Comparison of ENCODE assay signal across 13 cellular contexts in genomic region chr10:124697443-124697836, GRCh38. TPM values are rescaled to one million over a fixed set of nuclear protein-coding genes. Genes with fewer than 3 reads are reported as not detected.
DNase-seq lines count a peak whose midpoint lies in the region; ATAC-seq and TF ChIP-seq lines count a peak whose summit lies in the region.
"Had no signal": no experiment of that assay in that cellular context is flagged by ENCODE, and none has a peak within 500 bp of the region (broad histone marks: within the 10 kb centered on the region; RNA-seq: fewer than 3 reads in every experiment).

No MANE protein-coding gene starts in this region.

- H3K9me3 ChIP-seq in left ventricle myocardium inferior (replicated peaks), result no peaks in the 10 kb centered on the region
- H3K9me3 ChIP-seq: breast epithelium, ovary, SJSA1 had no signal

- H3K4me3 ChIP-seq in left ventricle myocardium inferior, result no peak overlapping the region
- H3K4me3 ChIP-seq: breast epithelium, ovary, SJSA1 had no signal

- H3K27me3 Mint-ChIP-seq in T-helper 1 cell treated with Interleukin-12 subunit alpha and Interleukin-12 subunit beta and Interleukin-4 antibody, amounts not matched to agents 30 μg/mL and 1 μg/mL, for 36 hours (ENCODE audit: low read depth), result no peaks in the 10 kb centered on the region
- no peaks in the 10 kb centered on the region for H3K27me3 Mint-ChIP-seq in T-cell
- H3K27me3 Mint-ChIP-seq in stimulated activated naive CD8-positive, alpha-beta T cell treated with anti-CD3 and anti-CD28 coated beads, Interleukin-15, amount 100 ng/mL, for 72 hours, result no peaks in the 10 kb centered on the region

- DNase-seq in T-helper 1 cell, result no peak
- no peak for DNase-seq in T-cell
- DNase-seq in left ventricle myocardium inferior, result no peak
- no peak for DNase-seq in stimulated activated naive CD8-positive, alpha-beta T cell treated with anti-CD3 and anti-CD28 coated beads, Interleukin-15, amount 100 ng/mL, for 72 hours
- DNase-seq in mucosa of gallbladder (ENCODE audit: low spot score), result no peak
- DNase-seq in putamen (ENCODE audit: low spot score), result no peak
- DNase-seq in NOMO-1 (lab: John Stamatoyannopoulos, UW; ENCODE audit: unreplicated experiment in 2 of 2), result no peak
- DNase-seq: DMS79 treated with DMSO at 0.1 percent for 48 hours had no signal

- POLR2A ChIA-PET in T-cell (lab: Charles Lee), result interaction anchor here (1.0 to 1.3 kb wide), 3 partner anchors 10 to 21 kb away, joined by 3 to 4 read pairs (median 3); no protein-coding TSS in a partner anchor

- intact Hi-C loops in left ventricle myocardium inferior (cut with micrococcal nuclease), result no loop called here

- CTCF ChIA-PET in T-cell (lab: Charles Lee), result interaction anchor here (0.7 to 3.0 kb wide), 11 partner anchors 8 to 157 kb away, joined by 3 to 17 read pairs (median 4); no protein-coding TSS in a partner anchor

- no peak for TF ChIP-seq CTCF in left ventricle myocardium inferior (IDR thresholded peaks at IDR 0.05; ENCODE audit: borderline replicate concordance)

- peaks cover 82% of the 10 kb centered on the region for H3K4me1 Mint-ChIP-seq in T-helper 1 cell treated with Interleukin-12 subunit alpha and Interleukin-12 subunit beta and Interleukin-4 antibody, amounts not matched to agents 30 μg/mL and 1 μg/mL, for 36 hours (ENCODE audit: low read depth)
- H3K4me1 Mint-ChIP-seq in T-cell, result peaks cover 87 to 98% (median 92%) of the 10 kb centered on the region in 3 donors
- peaks cover 91% of the 10 kb centered on the region for H3K4me1 Mint-ChIP-seq in stimulated activated naive CD8-positive, alpha-beta T cell treated with anti-CD3 and anti-CD28 coated beads, Interleukin-15, amount 100 ng/mL, for 72 hours

- peaks cover 100% of the 10 kb centered on the region for H3K4me1 ChIP-seq in left ventricle myocardium inferior
- H3K4me1 ChIP-seq: SJSA1 had no signal

- H3K36me3 ChIP-seq in left ventricle myocardium inferior, result peaks cover 20% of the 10 kb centered on the region
- H3K36me3 ChIP-seq: breast epithelium, ovary had no signal

- H3K27ac Mint-ChIP-seq in T-helper 1 cell treated with Interleukin-12 subunit alpha and Interleukin-12 subunit beta and Interleukin-4 antibody, amounts not matched to agents 30 μg/mL and 1 μg/mL, for 36 hours, result peak overlapping the region; percentile 94
- H3K27ac Mint-ChIP-seq in T-cell, result peak overlapping the region; percentile 99 to 100
- H3K27ac Mint-ChIP-seq in stimulated activated naive CD8-positive, alpha-beta T cell treated with anti-CD3 and anti-CD28 coated beads, Interleukin-15, amount 100 ng/mL, for 72 hours, result peak overlapping the region; percentile 83 to 90

- peak overlapping the region; percentile 92 for H3K27ac ChIP-seq in left ventricle myocardium inferior (replicated peaks)
- H3K27ac ChIP-seq: 22Rv1, SJSA1 had no signal

- peak overlapping the region; percentile 57 for H3K4me3 Mint-ChIP-seq in T-helper 1 cell treated with Interleukin-12 subunit alpha and Interleukin-12 subunit beta and Interleukin-4 antibody, amounts not matched to agents 30 μg/mL and 1 μg/mL, for 36 hours
- H3K4me3 Mint-ChIP-seq in T-cell, result peak overlapping the region; percentile 57 to 80 (median 63)
- H3K4me3 Mint-ChIP-seq in stimulated activated naive CD8-positive, alpha-beta T cell treated with anti-CD3 and anti-CD28 coated beads, Interleukin-15, amount 100 ng/mL, for 72 hours, result peak overlapping the region; percentile 71 to 82

- no peaks in the 10 kb centered on the region for H3K27me3 ChIP-seq in left ventricle myocardium inferior (ENCODE audit: low read depth)
- H3K27me3 ChIP-seq: breast epithelium, ovary, SJSA1 had no signal

- no peaks in the 10 kb centered on the region for H3K9me3 Mint-ChIP-seq in T-helper 1 cell treated with Interleukin-12 subunit alpha and Interleukin-12 subunit beta and Interleukin-4 antibody, amounts not matched to agents 30 μg/mL and 1 μg/mL, for 36 hours
- no peaks in the 10 kb centered on the region for H3K9me3 Mint-ChIP-seq in T-cell
- H3K9me3 Mint-ChIP-seq in stimulated activated naive CD8-positive, alpha-beta T cell treated with anti-CD3 and anti-CD28 coated beads, Interleukin-15, amount 100 ng/mL, for 72 hours, result no peaks in the 10 kb centered on the region

- peaks cover 61% of the 10 kb centered on the region for H3K36me3 Mint-ChIP-seq in T-helper 1 cell treated with Interleukin-12 subunit alpha and Interleukin-12 subunit beta and Interleukin-4 antibody, amounts not matched to agents 30 μg/mL and 1 μg/mL, for 36 hours (ENCODE audit: low read depth)
- H3K36me3 Mint-ChIP-seq in T-cell, result peaks cover 25% of the 10 kb centered on the region

- no peak for ATAC-seq in T-cell (replicated peaks in 1 of 4)
- no peak for ATAC-seq in stimulated activated naive CD8-positive, alpha-beta T cell treated with anti-CD3 and anti-CD28 coated beads, Interleukin-15, amount 100 ng/mL, for 72 hours

RNA-seq across cellular contexts. Expression of gene FAM53B, which starts 46.7 kb away (rescaled TPM):
- total RNA-seq in T-cell (10 to 100 TPM; 39.3 to 86.5 (median 52.3) TPM), left ventricle myocardium inferior (53.4 TPM), mucosa of gallbladder (27.1 TPM)
